In the genomic region with DNA sequence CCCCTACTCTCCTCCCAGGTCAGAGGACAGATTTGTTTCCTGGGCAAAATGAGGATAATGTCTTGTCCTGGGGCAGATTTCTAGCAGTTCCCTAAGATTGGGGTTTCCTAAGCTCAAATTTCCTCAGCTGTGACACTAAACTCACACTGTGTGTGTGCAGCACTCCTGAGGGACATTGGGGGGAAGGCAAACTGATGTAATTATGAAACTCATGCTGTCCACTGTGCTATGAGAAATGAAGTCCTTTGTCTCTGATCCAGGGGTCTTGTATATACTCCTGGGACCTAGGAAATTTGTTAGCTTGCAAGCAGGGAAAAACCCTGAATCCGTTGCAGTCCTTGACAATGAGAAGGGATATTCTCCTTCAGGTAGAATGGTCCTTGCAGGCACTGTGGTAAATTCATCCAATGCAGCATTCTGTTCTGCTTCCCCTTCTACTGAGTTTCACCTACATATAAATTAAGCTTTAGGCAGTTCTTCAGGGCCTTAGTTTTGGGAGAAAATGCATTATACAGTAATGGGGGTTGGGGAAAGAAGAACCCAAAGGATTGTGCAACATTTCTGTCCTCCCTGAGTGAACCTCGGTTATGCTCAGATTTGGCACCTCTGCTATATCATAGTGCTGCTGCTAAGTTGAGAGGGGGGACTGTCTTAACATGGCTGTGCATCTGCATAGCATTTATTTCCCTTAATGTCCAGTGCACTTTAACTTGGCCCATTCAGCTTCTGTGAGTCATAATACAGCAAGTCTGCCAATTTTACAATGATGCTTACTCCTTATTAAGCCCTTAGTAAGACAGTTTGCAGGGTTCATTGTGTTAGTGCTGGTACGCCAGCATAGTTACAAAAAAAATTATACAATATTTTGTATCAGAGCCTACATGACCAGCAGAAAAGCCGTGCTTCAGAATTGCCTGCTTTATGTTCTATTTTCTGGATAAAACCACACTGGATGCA, we compare ENCODE assay signal across 14 cellular contexts.
DNase-seq lines count a peak whose midpoint lies in the region; ATAC-seq, FAIRE-seq and TF ChIP-seq lines count a peak whose summit lies in the region.
"Had no signal": no experiment of that assay in that cellular context is flagged by ENCODE, and none has a peak within 500 bp of the region (broad histone marks: within the 10 kb centered on the region; RNA-seq: fewer than 3 reads in every experiment).

No MANE protein-coding gene starts in this region.

- H3K9me3 ChIP-seq in esophagus muscularis mucosa = no peaks in the 10 kb centered on the region
- H3K9me3 ChIP-seq in spleen = no peaks in the 10 kb centered on the region
- H3K9me3 ChIP-seq: upper lobe of left lung had no signal

- DNase-seq in AG09319 (ENCODE audit: extremely low read depth, low read depth) (peak; percentile 51), NCI-H226 (peak; percentile 62), esophagus muscularis mucosa (ENCODE audit: extremely low spot score) (no peak), myocyte (ENCODE audit: low read depth) (peak; percentile 53), spleen (no peak), urothelium cell line (ENCODE audit: low spot score) (no peak)
- DNase-seq in activated T-cell treated with anti-CD3 and anti-CD28 coated beads, Interleukin-2, amount 50 U/mL, for 1 hour = no peak
- DNase-seq: activated CD8-positive, alpha-beta memory T cell treated with anti-CD3 and anti-CD28 coated beads, Interleukin-2, amount 50 U/mL, for 48 hours; central memory CD4-positive, alpha-beta T cell; naive thymus-derived CD8-positive, alpha-beta T cell; upper lobe of left lung had no signal

- ATAC-seq in HG02840 (IDR thresholded peaks at IDR 0.05; ENCODE audit: low FRiP score, unreplicated experiment) = no peak
- ATAC-seq: GM12878; naive thymus-derived CD8-positive, alpha-beta T cell had no signal

- no peak for TF ChIP-seq EP300 in esophagus muscularis mucosa (IDR thresholded peaks at IDR 0.05)

- H3K4me1 ChIP-seq in esophagus muscularis mucosa = peaks cover 5 to 77% (median 49%) of the 10 kb centered on the region in 4 donors
- H3K4me1 ChIP-seq in spleen = peaks cover 0 to 26% (median 2%) of the 10 kb centered on the region in 6 donors

- no peaks in the 10 kb centered on the region for H3K27me3 ChIP-seq in esophagus muscularis mucosa
- no peaks in the 10 kb centered on the region for H3K27me3 ChIP-seq in spleen (replicated peaks in 1 of 7)
- H3K27me3 ChIP-seq: upper lobe of left lung had no signal

- intact Hi-C loops in esophagus muscularis mucosa (cut with DNase I) (loop anchor here (5.0 to 10.0 kb wide), 2 partner anchors 83 to 585 kb away; a partner anchor contains a TSS), spleen (cut with DNase I; ENCODE audit: low total_unique reads) (no loop called here)

- TF ChIP-seq CTCF in AG09319 (IDR thresholded peaks at IDR 0.05; ENCODE audit: low read depth, low read length) = no peak
- TF ChIP-seq CTCF in esophagus muscularis mucosa (IDR thresholded peaks at IDR 0.05) = no peak
- TF ChIP-seq CTCF in spleen (IDR thresholded peaks at IDR 0.05 in 8 of 11, conservative IDR thresholded peaks at IDR 0.05 in 3 of 11) = no peak

- 43% methylated on average over 4 of the region's 4 CpGs for WGBS in esophagus muscularis mucosa
- 76 to 87% (median 82%) methylated on average over 4 of the region's 4 CpGs for WGBS in spleen, 5 donors

- H3K36me3 ChIP-seq in esophagus muscularis mucosa = peaks cover 0 to 17% (median 3%) of the 10 kb centered on the region in 4 donors
- peaks cover 0 to 79% (median 5%) of the 10 kb centered on the region in 6 donors for H3K36me3 ChIP-seq in spleen

- FAIRE-seq in urothelium cell line (lab: Jason Lieb, UNC) = no peak
- FAIRE-seq: GM12878 had no signal

- H3K27ac ChIP-seq in esophagus muscularis mucosa (replicated peaks in 1 of 4) = peak overlapping the region; percentile 76 to 83 (median 80)
- peak overlapping the region in 2 of 8 donors; percentile 9 to 19 for H3K27ac ChIP-seq in spleen
- H3K27ac ChIP-seq: C4-2B, upper lobe of left lung had no signal

- TF ChIP-seq POLR2A in esophagus muscularis mucosa (IDR thresholded peaks at IDR 0.05; ENCODE audit: low read depth) (no peak), spleen (IDR thresholded peaks at IDR 0.05) (no peak)

- H3K4me3 ChIP-seq in esophagus muscularis mucosa (no peak overlapping the region), spleen (no peak overlapping the region)
- H3K4me3 ChIP-seq: GM12878, upper lobe of left lung had no signal

Comparison
In these comparisons a context has a peak if more than half of its experiments do, and no peak if none do; other contexts are left out.
1. DNase-seq: peak in AG09319 (single experiment), NCI-H226 (single experiment) and myocyte (single experiment); none in esophagus muscularis mucosa (single experiment), spleen (single experiment), urothelium cell line (single experiment) and activated T-cell treated with anti-CD3 and anti-CD28 coated beads, Interleukin-2, amount 50 U/mL, for 1 hour (single experiment).